ENCODE assay signal across 8 cellular contexts in genomic region chr7:127652333-127653248, GRCh38. TPM values are rescaled to one million over a fixed set of nuclear protein-coding genes. Genes with fewer than 3 reads are reported as not detected.
DNase-seq lines count a peak whose midpoint lies in the region; ATAC-seq and TF ChIP-seq lines count a peak whose summit lies in the region.

No MANE protein-coding gene starts in this region.

- DNase-seq in AG04449 (ENCODE audit: low read depth, low spot score) (no peak), SW 1271 (lab: John Stamatoyannopoulos, UW) (no peak), NCI-H1436 treated with DMSO at 0.1 percent for 48 hours (lab: John Stamatoyannopoulos, UW) (no peak)

- ATAC-seq in GM18909 (IDR thresholded peaks at IDR 0.05; ENCODE audit: poor library complexity, unreplicated experiment) (peak; percentile 17), HG03460 (IDR thresholded peaks at IDR 0.05; ENCODE audit: unreplicated experiment) (peak; percentile 11)
- ATAC-seq in activated T-helper 17 cell treated with anti-CD3 and anti-CD28 coated beads, Interleukin-2, amount 50 U/mL, for 72 hours (replicated peaks): peak; percentile 18

- POLR2A ChIA-PET in AG04449 (lab: Yijun Ruan, JAX): no interaction called here

- no peaks in the 10 kb centered on the region for H3K9me3 Mint-ChIP-seq in activated T-helper 17 cell treated with anti-CD3 and anti-CD28 coated beads, Interleukin-2, amount 50 U/mL, for 72 hours
- H3K9me3 Mint-ChIP-seq in stimulated activated naive CD8-positive, alpha-beta T cell treated with anti-CD3 and anti-CD28 coated beads, Interleukin-15, Interleukin-2, amounts not matched to agents 100 ng/mL and 50 ng/mL, for 24 hours: no peaks in the 10 kb centered on the region

- H3K36me3 Mint-ChIP-seq in activated T-helper 17 cell treated with anti-CD3 and anti-CD28 coated beads, Interleukin-2, amount 50 U/mL, for 72 hours (ENCODE audit: low read depth): peaks cover 62% of the 10 kb centered on the region
- H3K36me3 Mint-ChIP-seq in stimulated activated naive CD8-positive, alpha-beta T cell treated with anti-CD3 and anti-CD28 coated beads, Interleukin-15, Interleukin-2, amounts not matched to agents 100 ng/mL and 50 ng/mL, for 24 hours (ENCODE audit: low read depth): peaks cover 48% of the 10 kb centered on the region

- no peak for TF ChIP-seq CTCF in AG04449 (IDR thresholded peaks at IDR 0.05; ENCODE audit: insufficient read depth, low read length, missing control alignments)

- no peak overlapping the region for H3K4me3 Mint-ChIP-seq in activated T-helper 17 cell treated with anti-CD3 and anti-CD28 coated beads, Interleukin-2, amount 50 U/mL, for 72 hours
- H3K4me3 Mint-ChIP-seq in stimulated activated naive CD8-positive, alpha-beta T cell treated with anti-CD3 and anti-CD28 coated beads, Interleukin-15, Interleukin-2, amounts not matched to agents 100 ng/mL and 50 ng/mL, for 24 hours: peak overlapping the region; percentile 100

- H3K4me1 Mint-ChIP-seq in activated T-helper 17 cell treated with anti-CD3 and anti-CD28 coated beads, Interleukin-2, amount 50 U/mL, for 72 hours: peaks cover 27% of the 10 kb centered on the region
- peaks cover 48% of the 10 kb centered on the region for H3K4me1 Mint-ChIP-seq in stimulated activated naive CD8-positive, alpha-beta T cell treated with anti-CD3 and anti-CD28 coated beads, Interleukin-15, Interleukin-2, amounts not matched to agents 100 ng/mL and 50 ng/mL, for 24 hours (ENCODE audit: low read depth)

- CTCF ChIA-PET in AG04449 (lab: Yijun Ruan, JAX): interaction anchor here (0.6 to 1.1 kb wide), 3 partner anchors 8 to 21 kb away, joined by 3 to 4 read pairs (median 3); no protein-coding TSS in a partner anchor

- peak overlapping the region; percentile 99 for H3K4me3 ChIP-seq in AG04449 (ENCODE audit: low read depth, low read length)
- H3K4me3 ChIP-seq in iPS-11a (ENCODE audit: low read depth, low read length): peak overlapping the region; percentile 97

- H3K27ac Mint-ChIP-seq in activated T-helper 17 cell treated with anti-CD3 and anti-CD28 coated beads, Interleukin-2, amount 50 U/mL, for 72 hours: no peak overlapping the region
- peak overlapping the region; percentile 99 for H3K27ac Mint-ChIP-seq in stimulated activated naive CD8-positive, alpha-beta T cell treated with anti-CD3 and anti-CD28 coated beads, Interleukin-15, Interleukin-2, amounts not matched to agents 100 ng/mL and 50 ng/mL, for 24 hours

- H3K27me3 Mint-ChIP-seq in activated T-helper 17 cell treated with anti-CD3 and anti-CD28 coated beads, Interleukin-2, amount 50 U/mL, for 72 hours: no peaks in the 10 kb centered on the region
- H3K27me3 Mint-ChIP-seq in stimulated activated naive CD8-positive, alpha-beta T cell treated with anti-CD3 and anti-CD28 coated beads, Interleukin-15, Interleukin-2, amounts not matched to agents 100 ng/mL and 50 ng/mL, for 24 hours: no peaks in the 10 kb centered on the region

RNA-seq across cellular contexts. Expression of gene SND1, which starts 0.6 kb away (rescaled TPM):
- total RNA-seq in activated T-helper 17 cell treated with anti-CD3 and anti-CD28 coated beads, Interleukin-2, amount 50 U/mL, for 72 hours: 100 to 1,000 TPM; 246 to 256 TPM

RNA-seq across cellular contexts. Expression of gene PAX4, which starts 34.6 kb away (rescaled TPM):
- not detected for total RNA-seq in activated T-helper 17 cell treated with anti-CD3 and anti-CD28 coated beads, Interleukin-2, amount 50 U/mL, for 72 hours

RNA-seq across cellular contexts. Expression of gene FSCN3, which starts 59.1 kb away (rescaled TPM):
- 1 to 10 TPM in 1 of 2 donors, under 1 TPM in 1; 0.87 to 2.0 TPM for total RNA-seq in activated T-helper 17 cell treated with anti-CD3 and anti-CD28 coated beads, Interleukin-2, amount 50 U/mL, for 72 hours
